ENCODE assay signal across 1 cellular context in the genomic region with DNA sequence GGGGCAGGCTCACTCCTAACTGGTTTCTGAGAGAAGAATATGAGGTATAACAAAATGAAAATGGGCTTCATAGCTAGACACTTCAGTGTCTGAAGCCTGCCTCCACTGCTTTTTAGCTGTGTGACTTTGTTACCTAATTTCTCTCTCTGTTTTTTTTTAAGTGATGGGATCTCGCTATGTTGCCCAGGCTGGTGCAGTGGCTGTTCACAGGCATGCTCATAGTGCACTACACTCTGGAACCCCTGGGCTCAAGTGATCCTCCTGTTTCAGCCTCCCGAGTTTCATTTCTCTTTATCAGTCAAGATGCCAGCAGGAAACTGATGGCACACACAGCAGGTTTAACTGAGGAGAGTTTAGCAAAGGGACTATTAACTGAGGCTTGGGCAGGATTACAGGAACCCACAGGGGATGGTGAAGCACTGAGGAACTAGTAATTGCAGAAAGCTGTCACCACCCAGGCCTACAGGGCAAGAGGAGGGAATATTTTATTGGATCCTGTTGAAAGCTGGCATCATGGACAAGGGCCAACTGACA.
A peak's percentile ranks its signal among the peaks of the same experiment; 100 is the strongest.
TF ChIP-seq lines count a peak whose summit lies in the region.

No MANE protein-coding gene starts in this region.

TF ChIP-seq in HepG2, 621 proteins besides CTCF, POLR2A, EP300 and RAD21:
- TF ChIP-seq JARID2 (CRISPR knock-in tag; IDR thresholded peaks at IDR 0.05; ENCODE audit: insufficient replicate concordance), result no peak
- no peak for TF ChIP-seq ZNF101 (CRISPR knock-in tag; IDR thresholded peaks at IDR 0.05; ENCODE audit: borderline replicate concordance, low read depth)
- no peak for TF ChIP-seq CCDC6 (CRISPR knock-in tag; IDR thresholded peaks at IDR 0.05)
- TF ChIP-seq GABPA (IDR thresholded peaks at IDR 0.05; ENCODE audit: low read depth, low read length), result no peak
- no peak for TF ChIP-seq GABPA (CRISPR knock-in tag; IDR thresholded peaks at IDR 0.05; ENCODE audit: low read depth)
- no peak for TF ChIP-seq ZNF776 (CRISPR knock-in tag; IDR thresholded peaks at IDR 0.05)
- TF ChIP-seq, protein P1, sequence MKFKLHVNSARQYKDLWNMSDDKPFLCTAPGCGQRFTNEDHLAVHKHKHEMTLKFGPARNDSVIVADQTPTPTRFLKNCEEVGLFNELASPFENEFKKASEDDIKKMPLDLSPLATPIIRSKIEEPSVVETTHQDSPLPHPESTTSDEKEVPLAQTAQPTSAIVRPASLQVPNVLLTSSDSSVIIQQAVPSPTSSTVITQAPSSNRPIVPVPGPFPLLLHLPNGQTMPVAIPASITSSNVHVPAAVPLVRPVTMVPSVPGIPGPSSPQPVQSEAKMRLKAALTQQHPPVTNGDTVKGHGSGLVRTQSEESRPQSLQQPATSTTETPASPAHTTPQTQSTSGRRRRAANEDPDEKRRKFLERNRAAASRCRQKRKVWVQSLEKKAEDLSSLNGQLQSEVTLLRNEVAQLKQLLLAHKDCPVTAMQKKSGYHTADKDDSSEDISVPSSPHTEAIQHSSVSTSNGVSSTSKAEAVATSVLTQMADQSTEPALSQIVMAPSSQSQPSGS (CRISPR knock-in tag; IDR thresholded peaks at IDR 0.05), result no peak
- 0 out of 2 replicates have a peak, but pooled peaks have one; percentile 26 for TF ChIP-seq ZNF121 (CRISPR knock-in tag; IDR thresholded peaks at IDR 0.05)
